In genomic region chr1:164565356-164565755, GRCh38 we compare ENCODE assay signal across 15 cellular contexts. TPM values are rescaled to one million over a fixed set of nuclear protein-coding genes. Genes with fewer than 3 reads are reported as not detected.
A peak's percentile ranks its signal among the peaks of the same experiment; 100 is the strongest.
DNase-seq lines count a peak whose midpoint lies in the region; ATAC-seq and TF ChIP-seq lines count a peak whose summit lies in the region.
"Had no signal": no experiment of that assay in that cellular context is flagged by ENCODE, and none has a peak within 500 bp of the region (broad histone marks: within the 10 kb centered on the region; RNA-seq: fewer than 3 reads in every experiment).

No MANE protein-coding gene starts in this region.

- peak overlapping the region; percentile 84 for H3K4me3 ChIP-seq in GM23248
- no peak overlapping the region for H3K4me3 ChIP-seq in astrocyte of the spinal cord (ENCODE audit: low read depth, low read length)
- peak overlapping the region; percentile 67 to 90 (median 84) for H3K4me3 ChIP-seq in sigmoid colon
- no peak overlapping the region for H3K4me3 ChIP-seq in BE2C (ENCODE audit: low read depth, low read length)
- H3K4me3 ChIP-seq: BLaER1 had no signal

- no peak for ATAC-seq in stimulated activated effector memory CD8-positive, alpha-beta T cell treated with anti-CD3 and anti-CD28 coated beads, Interleukin-12 subunit alpha, Interleukin-12 subunit beta, amount 100 ng/mL, for 72 hours
- ATAC-seq in HG02798 (IDR thresholded peaks at IDR 0.05; ENCODE audit: poor library complexity, unreplicated experiment), result no peak
- ATAC-seq: activated T-cell treated with anti-CD3 and anti-CD28 coated beads, Interleukin-2, amount 50 U/mL, for 72 hours had no signal

- peaks cover 3% of the 10 kb centered on the region for H3K9me3 Mint-ChIP-seq in stimulated activated effector memory CD8-positive, alpha-beta T cell treated with anti-CD3 and anti-CD28 coated beads, Interleukin-12 subunit alpha, Interleukin-12 subunit beta, amount 100 ng/mL, for 72 hours

- DNase-seq in GM23248, result peak; percentile 41
- peak; percentile 22 for DNase-seq in astrocyte of the spinal cord (ENCODE audit: low read depth, low spot score)
- peak; percentile 52 for DNase-seq in iris pigment epithelial cell (ENCODE audit: low read depth)
- no peak for DNase-seq in sigmoid colon
- no peak for DNase-seq in BE2C
- DNase-seq in stimulated activated effector memory CD8-positive, alpha-beta T cell treated with anti-CD3 and anti-CD28 coated beads, Interleukin-12 subunit alpha, Interleukin-12 subunit beta, amount 100 ng/mL, for 72 hours (ENCODE audit: low spot score in 2 of 2), result no peak
- DNase-seq in HuH-7.5 (ENCODE audit: low spot score), result no peak
- DNase-seq: activated T-cell treated with anti-CD3 and anti-CD28 coated beads, Interleukin-2, amount 50 U/mL, for 72 hours; caudate nucleus; GF-D8; NCI-H1048; NCI-H510A; WERI-Rb-1 had no signal

- no peaks in the 10 kb centered on the region for H3K27me3 ChIP-seq in GM23248 (replicated peaks; ENCODE audit: insufficient read depth)
- no peaks in the 10 kb centered on the region for H3K27me3 ChIP-seq in sigmoid colon
- peaks cover 2% of the 10 kb centered on the region; the same call in 1 of the 2 replicates for H3K27me3 ChIP-seq in BE2C

- H2AFZ ChIP-seq in GM23248, result peak overlapping the region; percentile 52

- peaks cover 100% of the 10 kb centered on the region for H3K79me2 ChIP-seq in GM23248 (ENCODE audit: insufficient read depth)

- no peak overlapping the region for H3K4me3 Mint-ChIP-seq in stimulated activated effector memory CD8-positive, alpha-beta T cell treated with anti-CD3 and anti-CD28 coated beads, Interleukin-12 subunit alpha, Interleukin-12 subunit beta, amount 100 ng/mL, for 72 hours
- H3K4me3 Mint-ChIP-seq: activated T-cell treated with anti-CD3 and anti-CD28 coated beads, Interleukin-2, amount 50 U/mL, for 72 hours had no signal

- peak overlapping the region; percentile 98 for H3K4me2 ChIP-seq in GM23248 (ENCODE audit: unreplicated experiment)
- H3K4me2 ChIP-seq: BLaER1 had no signal

- no peak for TF ChIP-seq EP300 in sigmoid colon (IDR thresholded peaks at IDR 0.05)

- H3K36me3 ChIP-seq in GM23248 (ENCODE audit: low read depth) (no peaks in the 10 kb centered on the region), sigmoid colon (no peaks in the 10 kb centered on the region), BE2C (no peaks in the 10 kb centered on the region)
- H3K36me3 ChIP-seq: BLaER1, WERI-Rb-1 had no signal

- no peaks in the 10 kb centered on the region for H3K36me3 Mint-ChIP-seq in stimulated activated effector memory CD8-positive, alpha-beta T cell treated with anti-CD3 and anti-CD28 coated beads, Interleukin-12 subunit alpha, Interleukin-12 subunit beta, amount 100 ng/mL, for 72 hours

- peaks cover 4% of the 10 kb centered on the region for H3K4me1 Mint-ChIP-seq in stimulated activated effector memory CD8-positive, alpha-beta T cell treated with anti-CD3 and anti-CD28 coated beads, Interleukin-12 subunit alpha, Interleukin-12 subunit beta, amount 100 ng/mL, for 72 hours

- in situ Hi-C loops in GM23248 (cut with MboI), result no loop called here
- in situ Hi-C loops in astrocyte of the spinal cord (cut with HindIII; ENCODE audit: low sequenced_read_pairs), result loop anchor here (25.0 kb wide), 1 partner anchor 222 kb away; no protein-coding TSS in a partner anchor

- no peaks in the 10 kb centered on the region for H3K9me2 ChIP-seq in GM23248 (ENCODE audit: insufficient read depth)

- intact Hi-C loops in sigmoid colon (cut with DNase I), result loop anchor here (1.0 to 10.0 kb wide), 3 partner anchors 50 to 1031 kb away; no protein-coding TSS in a partner anchor

- H3K9me3 ChIP-seq in GM23248 (ENCODE audit: low read depth), result no peaks in the 10 kb centered on the region
- H3K9me3 ChIP-seq in sigmoid colon, result no peaks in the 10 kb centered on the region
- no peaks in the 10 kb centered on the region for H3K9me3 ChIP-seq in BE2C
- H3K9me3 ChIP-seq: BLaER1 had no signal

- H3K4me1 ChIP-seq in GM23248 (ENCODE audit: insufficient read depth) (peaks cover 24% of the 10 kb centered on the region), sigmoid colon (peaks cover 0 to 54% (median 37%) of the 10 kb centered on the region in 4 donors), BE2C (no peaks in the 10 kb centered on the region)
- H3K4me1 ChIP-seq: BLaER1 had no signal

- peaks cover 9% of the 10 kb centered on the region for H3F3A ChIP-seq in GM23248 (ENCODE audit: insufficient read depth)

- TF ChIP-seq POLR2A in sigmoid colon (IDR thresholded peaks at IDR 0.05), result no peak

- no peaks in the 10 kb centered on the region for H4K20me1 ChIP-seq in GM23248 (ENCODE audit: insufficient read depth)

- no peak overlapping the region for H3K27ac Mint-ChIP-seq in stimulated activated effector memory CD8-positive, alpha-beta T cell treated with anti-CD3 and anti-CD28 coated beads, Interleukin-12 subunit alpha, Interleukin-12 subunit beta, amount 100 ng/mL, for 72 hours
- H3K27ac Mint-ChIP-seq: activated T-cell treated with anti-CD3 and anti-CD28 coated beads, Interleukin-2, amount 50 U/mL, for 72 hours had no signal

- TF ChIP-seq CTCF in astrocyte of the spinal cord (IDR thresholded peaks at IDR 0.05; ENCODE audit: low read depth, low read length) (no peak), sigmoid colon (IDR thresholded peaks at IDR 0.05) (no peak), BE2C (IDR thresholded peaks at IDR 0.05; ENCODE audit: low read depth, low read length) (no peak)

- 5 to 8% methylated on average over 2 of the region's 2 CpGs for WGBS in GM23248 (ENCODE audit: low coverage in 1 of 2, low lambda C conversion rate in 2 of 2, missing lambda C conversion rate in 2 of 2), 2 experiments
- 62 to 65% methylated on average over 2 of the region's 2 CpGs for whole genome bisulfite sequencing in sigmoid colon, 2 donors

- H3K27ac ChIP-seq in GM23248 (0 out of 2 replicates have a peak overlapping the region, but pooled peaks have one; percentile 8), sigmoid colon (peak overlapping the region; percentile 82 to 94 (median 88))
- H3K27ac ChIP-seq: BLaER1, WERI-Rb-1 had no signal

- H3K9ac ChIP-seq in GM23248, result peak overlapping the region; percentile 87
- H3K9ac ChIP-seq: BLaER1 had no signal

RNA-seq across cellular contexts. Expression of gene PBX1, which starts 6.4 kb away (rescaled TPM):
- 32.0 and 38.8 TPM in 2 replicates for total RNA-seq in GM23248 (2014; rRNA removed; shearing (Covaris generic))
- polyA plus RNA-seq in GM23248 (2016; fragmentation: Nextera tagmentation; extraction: Ambion mirVana) (9.7 and 9.8 TPM in 2 replicates), sigmoid colon (10 to 100 TPM in 2 of 3 donors, 1 to 10 TPM in 1; 6.7 to 18.0 (median 11.4) TPM)
- total RNA-seq in sigmoid colon, result 100 to 1,000 TPM; 118 to 168 (median 161) TPM
- polyA plus RNA-seq in BE2C (2012; ENCODE audit: insufficient read depth, insufficient read length, low read depth), result 25.9 TPM

Comparison
In these comparisons a context has a peak if more than half of its experiments do, and no peak if none do; other contexts are left out.
1. DNase-seq: peak in GM23248 (single experiment), astrocyte of the spinal cord (single experiment) and iris pigment epithelial cell (single experiment); none in sigmoid colon (single experiment), BE2C (single experiment), stimulated activated effector memory CD8-positive, alpha-beta T cell treated with anti-CD3 and anti-CD28 coated beads, Interleukin-12 subunit alpha, Interleukin-12 subunit beta, amount 100 ng/mL, for 72 hours (0 of 2) and HuH-7.5 (single experiment).
2. H3K4me3 ChIP-seq: peak in GM23248 (single experiment) and sigmoid colon (4 of 4); none in astrocyte of the spinal cord (single experiment) and BE2C (single experiment).